ENCODE assay signal across 26 cellular contexts in genomic region chr2:129799036-129799958, GRCh38.
"Had no signal": no experiment of that assay in that cellular context is flagged by ENCODE, and none has a peak within 500 bp of the region (broad histone marks: within the 10 kb centered on the region; RNA-seq: fewer than 3 reads in every experiment).

No MANE protein-coding gene starts in this region.

- H3K4me1 Mint-ChIP-seq: immature natural killer cell; memory B cell; natural killer cell; stimulated activated naive B cell treated with anti-CD40 and anti-IgM and Interleukin-4, amounts not matched to agents 10 μg/mL and 1 μg/mL and 100 μg/mL, for 72 hours had no signal

- H3K9me3 Mint-ChIP-seq: dendritic cell treated with granulocyte-macrophage colony-stimulating factor and Interleukin-4, amounts not matched to agents 40 ng/mL and 50 ng/mL, for 4 days; immature natural killer cell; memory B cell; natural killer cell; stimulated activated naive B cell treated with anti-CD40 and anti-IgM and Interleukin-4, amounts not matched to agents 10 μg/mL and 1 μg/mL and 100 μg/mL, for 72 hours; stimulated activated naive CD8-positive, alpha-beta T cell treated with anti-CD3 and anti-CD28 coated beads, Interleukin-15, Interleukin-2, amounts not matched to agents 100 ng/mL and 50 ng/mL, for 24 hours had no signal

- H3K4me1 ChIP-seq: esophagus squamous epithelium, parathyroid adenoma, right lobe of liver, tibial nerve, upper lobe of left lung had no signal

- H3K9ac ChIP-seq: parathyroid adenoma had no signal

- H3K27ac Mint-ChIP-seq: dendritic cell treated with granulocyte-macrophage colony-stimulating factor and Interleukin-4, amounts not matched to agents 40 ng/mL and 50 ng/mL, for 4 days; immature natural killer cell; memory B cell; natural killer cell; progenitor cell of endocrine pancreas; stimulated activated naive B cell treated with anti-CD40 and anti-IgM and Interleukin-4, amounts not matched to agents 10 μg/mL and 1 μg/mL and 100 μg/mL, for 72 hours; stimulated activated naive CD8-positive, alpha-beta T cell treated with anti-CD3 and anti-CD28 coated beads, Interleukin-15, Interleukin-2, amounts not matched to agents 100 ng/mL and 50 ng/mL, for 24 hours had no signal

- H2AFZ ChIP-seq: parathyroid adenoma had no signal

- DNase-seq: effector memory CD4-positive, alpha-beta T cell; erythroblast; esophagus squamous epithelium; foreskin melanocyte; hypothalamus; immature natural killer cell; natural killer cell; occipital lobe; right lobe of liver; small intestine; stimulated activated CD4-positive, alpha-beta T cell treated with anti-CD3 and anti-CD28 coated beads, Interleukin-15, amount 100 ng/mL, for 24 hours; stimulated activated CD4-positive, alpha-beta T cell treated with anti-CD3 and anti-CD28 coated beads, Interleukin-2, amount 100 ng/mL, for 48 hours; stimulated activated naive B cell treated with anti-CD40 and anti-IgM and Interleukin-4, amounts not matched to agents 10 μg/mL and 1 μg/mL and 100 μg/mL, for 72 hours; upper lobe of left lung had no signal

- H3K36me3 ChIP-seq: esophagus squamous epithelium, right lobe of liver, thoracic aorta, tibial nerve, upper lobe of left lung had no signal

- H3K4me3 ChIP-seq: esophagus squamous epithelium, lung, right lobe of liver, thoracic aorta, tibial nerve, upper lobe of left lung had no signal

- H3K27me3 ChIP-seq: esophagus squamous epithelium, right lobe of liver, tibial nerve, upper lobe of left lung had no signal

- H3K36me3 Mint-ChIP-seq: immature natural killer cell; memory B cell; natural killer cell; stimulated activated naive B cell treated with anti-CD40 and anti-IgM and Interleukin-4, amounts not matched to agents 10 μg/mL and 1 μg/mL and 100 μg/mL, for 72 hours had no signal

- ATAC-seq: left lobe of liver; natural killer cell; stimulated activated naive B cell treated with anti-CD40 and anti-IgM and Interleukin-4, amounts not matched to agents 10 μg/mL and 1 μg/mL and 100 μg/mL, for 72 hours had no signal

- H3K4me3 Mint-ChIP-seq: dendritic cell treated with granulocyte-macrophage colony-stimulating factor and Interleukin-4, amounts not matched to agents 40 ng/mL and 50 ng/mL, for 4 days; immature natural killer cell; memory B cell; natural killer cell; stimulated activated naive B cell treated with anti-CD40 and anti-IgM and Interleukin-4, amounts not matched to agents 10 μg/mL and 1 μg/mL and 100 μg/mL, for 72 hours; stimulated activated naive CD8-positive, alpha-beta T cell treated with anti-CD3 and anti-CD28 coated beads, Interleukin-15, Interleukin-2, amounts not matched to agents 100 ng/mL and 50 ng/mL, for 24 hours had no signal

- H3K79me2 ChIP-seq: parathyroid adenoma had no signal

- H3K27ac ChIP-seq: esophagus squamous epithelium, parathyroid adenoma, right lobe of liver, thoracic aorta, tibial nerve, upper lobe of left lung had no signal

- H3K9me3 ChIP-seq: esophagus squamous epithelium, right lobe of liver, thoracic aorta, tibial nerve, upper lobe of left lung had no signal

- FAIRE-seq: endometrium, keratinocyte, small intestine, urothelium cell line had no signal

- H3K27me3 Mint-ChIP-seq: stimulated activated naive CD8-positive, alpha-beta T cell treated with anti-CD3 and anti-CD28 coated beads, Interleukin-15, Interleukin-2, amounts not matched to agents 100 ng/mL and 50 ng/mL, for 24 hours had no signal
